8 cellular contexts compared by ENCODE assay signal in the genomic region with DNA sequence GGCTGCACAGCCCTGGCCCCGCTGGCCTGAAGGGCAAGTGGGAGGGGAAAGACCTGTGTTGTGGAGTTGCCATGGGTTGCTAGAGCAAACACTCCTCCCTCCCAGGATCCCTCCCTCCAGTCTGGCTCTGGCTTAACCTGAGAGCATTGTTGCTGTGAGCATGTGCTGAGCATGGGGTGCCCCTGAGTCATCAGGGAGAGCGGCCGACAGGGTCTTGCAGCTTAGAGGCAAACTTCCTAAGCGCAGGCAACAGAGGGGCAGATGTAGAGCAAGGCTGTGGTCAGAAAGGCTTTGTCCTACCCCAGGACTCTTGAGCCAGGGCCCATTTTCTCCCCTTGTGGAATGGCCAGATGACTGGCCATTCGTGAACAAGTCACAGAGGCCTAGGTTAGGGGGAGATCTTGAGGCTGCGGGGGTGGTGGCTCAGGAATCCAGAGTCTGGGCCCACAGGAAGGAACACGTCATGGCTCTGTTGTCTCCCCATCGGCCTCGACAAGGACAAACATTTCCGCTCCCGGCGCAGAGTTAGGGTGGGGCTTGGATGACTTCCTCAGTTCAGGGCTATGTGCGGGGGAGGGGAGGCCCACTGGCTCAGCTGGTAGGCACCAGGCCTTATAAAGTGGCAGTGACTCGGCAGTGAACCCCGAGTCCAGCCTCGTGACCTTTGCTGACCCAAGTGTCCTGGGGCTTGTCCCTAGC. TPM values are rescaled to one million over a fixed set of nuclear protein-coding genes. Genes with fewer than 3 reads are reported as not detected.
DNase-seq lines count a peak whose midpoint lies in the region; ATAC-seq and FAIRE-seq lines count a peak whose summit lies in the region.

No MANE protein-coding gene starts in this region.

- peak overlapping the region; percentile 64 for H3K4me2 ChIP-seq in neuronal stem cell (ENCODE audit: insufficient read depth, low read length, poor library complexity, severe bottlenecking)

- H2AK5ac ChIP-seq in neuronal stem cell (ENCODE audit: low read depth, low read length): peak overlapping the region; percentile 96

- no peaks in the 10 kb centered on the region for H3K27me3 Mint-ChIP-seq in activated naive CD4-positive, alpha-beta T cell treated with anti-CD3 and anti-CD28 coated beads for 36 hours (ENCODE audit: low read depth)

- no peak for FAIRE-seq in frontal cortex (lab: Jason Lieb, UNC)

- peak; percentile 99 to 100 for DNase-seq in SJSA1 (ENCODE audit: low read depth in 1 of 2, low spot score in 2 of 2)
- peak; percentile 97 for DNase-seq in activated naive CD4-positive, alpha-beta T cell treated with anti-CD3 and anti-CD28 coated beads for 36 hours
- peak; percentile 74 to 75 for DNase-seq in frontal cortex (ENCODE audit: low spot score in 2 of 2)
- peak; percentile 90 for DNase-seq in neuronal stem cell (ENCODE audit: low spot score)

- peaks cover 52% of the 10 kb centered on the region for H3K36me3 Mint-ChIP-seq in activated naive CD4-positive, alpha-beta T cell treated with anti-CD3 and anti-CD28 coated beads for 36 hours (ENCODE audit: low read depth)

- peak overlapping the region; percentile 58 for H2BK120ac ChIP-seq in neuronal stem cell (ENCODE audit: low read depth, low read length)

- H3K27ac Mint-ChIP-seq in activated naive CD4-positive, alpha-beta T cell treated with anti-CD3 and anti-CD28 coated beads for 36 hours: peak overlapping the region; percentile 100

- intact Hi-C loops in activated naive CD4-positive, alpha-beta T cell treated with anti-CD3 and anti-CD28 coated beads for 36 hours (cut with micrococcal nuclease): loop anchor here (1.0 to 10.0 kb wide), 4 partner anchors 68 to 879 kb away; a partner anchor contains a TSS

- H3K9ac ChIP-seq in neuronal stem cell (ENCODE audit: low read depth, low read length, poor library complexity): no peak overlapping the region
- peak overlapping the region; percentile 63 to 86 (median 72) for H3K9ac ChIP-seq in subcutaneous abdominal adipose tissue (ENCODE audit: low read length in 5 of 5)

- H3K9me3 Mint-ChIP-seq in activated naive CD4-positive, alpha-beta T cell treated with anti-CD3 and anti-CD28 coated beads for 36 hours: no peaks in the 10 kb centered on the region

- H3K4me1 ChIP-seq in SJSA1 (replicated peaks): peaks cover 55% of the 10 kb centered on the region
- H3K4me1 ChIP-seq in neuronal stem cell (ENCODE audit: control insufficient read depth in 2 of 2, insufficient read depth in 1 of 2, low read depth in 1 of 2, low read length in 2 of 2): peaks cover 35 to 51% of the 10 kb centered on the region in 2 donors
- H3K4me1 ChIP-seq in subcutaneous abdominal adipose tissue (ENCODE audit: control insufficient read depth in 5 of 5, insufficient read depth in 5 of 5, low read length in 5 of 5): peaks cover 30 to 94% (median 73%) of the 10 kb centered on the region in 5 donors

- peak overlapping the region; percentile 76 for H3K4me3 Mint-ChIP-seq in activated naive CD4-positive, alpha-beta T cell treated with anti-CD3 and anti-CD28 coated beads for 36 hours

- H3K27me3 ChIP-seq in SJSA1 (replicated peaks) (no peaks in the 10 kb centered on the region), neuronal stem cell (ENCODE audit: control insufficient read depth in 3 of 3, insufficient read depth in 3 of 3, low read depth in 1 of 3, low read length in 3 of 3) (no peaks in the 10 kb centered on the region), subcutaneous abdominal adipose tissue (ENCODE audit: control insufficient read depth in 5 of 5, insufficient read depth in 4 of 5, low read length in 5 of 5) (no peaks in the 10 kb centered on the region)

- H3K4ac ChIP-seq in neuronal stem cell (ENCODE audit: low read length): no peak overlapping the region

- no CpG with 5 or more reads among the region's 16 CpGs for WGBS in neuronal stem cell (ENCODE audit: extremely low coverage in 2 of 2, insufficient read length in 2 of 2, insufficient replicate concordance in 1 of 2), 2 donors

- H3K79me1 ChIP-seq in neuronal stem cell (ENCODE audit: low read depth, low read length): peaks cover 2% of the 10 kb centered on the region

- peak overlapping the region; percentile 26 for H2BK15ac ChIP-seq in neuronal stem cell (ENCODE audit: low read length)

- peak overlapping the region; percentile 45 for H3K23ac ChIP-seq in neuronal stem cell (ENCODE audit: low read depth, low read length, poor library complexity)

- no peak overlapping the region for H4K8ac ChIP-seq in neuronal stem cell (ENCODE audit: low read depth, low read length)

- H4K91ac ChIP-seq in neuronal stem cell (ENCODE audit: low read depth, low read length, poor library complexity): peak overlapping the region; percentile 41

- CTCF ChIA-PET in activated naive CD4-positive, alpha-beta T cell treated with anti-CD3 and anti-CD28 coated beads for 36 hours (lab: Charles Lee): interaction anchor here (0.7 to 2.8 kb wide), 8 partner anchors 7 to 78 kb away, joined by 3 to 17 read pairs (median 7); a partner anchor contains a TSS

- H2BK5ac ChIP-seq in neuronal stem cell (ENCODE audit: low read length): peak overlapping the region; percentile 88

- H3K4me3 ChIP-seq in SJSA1 (no peak overlapping the region; the same call in 1 of the 2 replicates), neuronal stem cell (ENCODE audit: low read length in 2 of 2) (peak overlapping the region in 1 of 2 donors; percentile 47), subcutaneous abdominal adipose tissue (ENCODE audit: low read depth in 1 of 5, low read length in 5 of 5) (peak overlapping the region; percentile 12 to 60 (median 42))

- no peaks in the 10 kb centered on the region for H3K9me3 ChIP-seq in SJSA1 (replicated peaks)
- no peaks in the 10 kb centered on the region for H3K9me3 ChIP-seq in neuronal stem cell (replicated peaks in 1 of 2; ENCODE audit: control insufficient read depth in 2 of 2, insufficient read depth in 1 of 2, low read depth in 1 of 2, low read length in 2 of 2)
- H3K9me3 ChIP-seq in subcutaneous abdominal adipose tissue (ENCODE audit: control insufficient read depth in 5 of 5, low read length in 5 of 5): no peaks in the 10 kb centered on the region

- ATAC-seq in GM18868 (IDR thresholded peaks at IDR 0.05; ENCODE audit: unreplicated experiment) (peak; percentile 31), HG03520 (IDR thresholded peaks at IDR 0.05; ENCODE audit: unreplicated experiment) (peak; percentile 36), HG02840 (IDR thresholded peaks at IDR 0.05; ENCODE audit: low FRiP score, unreplicated experiment) (no peak)

- H3K36me3 ChIP-seq in SJSA1 (peaks cover 41% of the 10 kb centered on the region), neuronal stem cell (replicated peaks in 1 of 2; ENCODE audit: control insufficient read depth in 2 of 2, insufficient read depth in 2 of 2, low read length in 2 of 2) (peaks cover 22 to 41% of the 10 kb centered on the region in 2 donors), subcutaneous abdominal adipose tissue (ENCODE audit: control insufficient read depth in 5 of 5, insufficient read depth in 5 of 5, low read length in 5 of 5) (peaks cover 0 to 40% (median 38%) of the 10 kb centered on the region in 5 donors)

- H3K14ac ChIP-seq in neuronal stem cell (ENCODE audit: low read length): no peak overlapping the region

- H3K18ac ChIP-seq in neuronal stem cell (ENCODE audit: low read length): peak overlapping the region; percentile 98

- H2BK12ac ChIP-seq in neuronal stem cell (ENCODE audit: low read length): peak overlapping the region; percentile 51

- peaks cover 93% of the 10 kb centered on the region for H3K4me1 Mint-ChIP-seq in activated naive CD4-positive, alpha-beta T cell treated with anti-CD3 and anti-CD28 coated beads for 36 hours (ENCODE audit: low read depth)

- H3K27ac ChIP-seq in SJSA1 (peak overlapping the region; percentile 99), neuronal stem cell (replicated peaks; ENCODE audit: low read length) (peak overlapping the region; percentile 93), subcutaneous abdominal adipose tissue (ENCODE audit: low read depth, low read length) (peak overlapping the region; percentile 97)

- H2AFZ ChIP-seq in neuronal stem cell (ENCODE audit: low read length): peak overlapping the region; percentile 78

RNA-seq across cellular contexts. Expression of a gene that starts 0.4 kb away (rescaled TPM):
- not detected in 2 replicates for total RNA-seq in SJSA1 (2014; rRNA removed; shearing (Covaris generic))
- under 1 TPM; 0.62 to 0.67 TPM for total RNA-seq in activated naive CD4-positive, alpha-beta T cell treated with anti-CD3 and anti-CD28 coated beads for 36 hours
- total RNA-seq in frontal cortex: not detected
- not detected for polyA plus RNA-seq in neuronal stem cell (2013, experiment 1 of 2)
- not detected for polyA plus RNA-seq in neuronal stem cell (2013, experiment 2 of 2)

RNA-seq across cellular contexts. Expression of a gene that starts 0.8 kb away (rescaled TPM):
- total RNA-seq in SJSA1 (2014; rRNA removed; shearing (Covaris generic)): 0.81 and 4.0 TPM in 2 replicates
- 1 to 10 TPM; 5.9 to 6.7 TPM for total RNA-seq in activated naive CD4-positive, alpha-beta T cell treated with anti-CD3 and anti-CD28 coated beads for 36 hours
- total RNA-seq in frontal cortex: under 0.01 TPM
- polyA plus RNA-seq in neuronal stem cell (2013, experiment 1 of 2): 2.2 TPM
- polyA plus RNA-seq in neuronal stem cell (2013, experiment 2 of 2): 2.0 TPM

RNA-seq across cellular contexts. Expression of a gene that starts 7.3 kb away (rescaled TPM):
- 7.0 and 9.6 TPM in 2 replicates for total RNA-seq in SJSA1 (2014; rRNA removed; shearing (Covaris generic))
- 10 to 100 TPM; 44.2 to 46.7 TPM for total RNA-seq in activated naive CD4-positive, alpha-beta T cell treated with anti-CD3 and anti-CD28 coated beads for 36 hours
- 10.2 TPM for total RNA-seq in frontal cortex
- 8.3 TPM for polyA plus RNA-seq in neuronal stem cell (2013, experiment 1 of 2)
- 7.4 TPM for polyA plus RNA-seq in neuronal stem cell (2013, experiment 2 of 2)

RNA-seq across cellular contexts. Expression of a gene that starts 19.5 kb away (rescaled TPM):
- not detected in 2 replicates for total RNA-seq in SJSA1 (2014; rRNA removed; shearing (Covaris generic))
- total RNA-seq in activated naive CD4-positive, alpha-beta T cell treated with anti-CD3 and anti-CD28 coated beads for 36 hours: under 1 TPM; 0.74 to 0.79 TPM
- total RNA-seq in frontal cortex: 0.41 TPM
- 2.1 TPM for polyA plus RNA-seq in neuronal stem cell (2013, experiment 1 of 2)
- 1.9 TPM for polyA plus RNA-seq in neuronal stem cell (2013, experiment 2 of 2)

RNA-seq across cellular contexts. Expression of a gene that starts 32.2 kb away (rescaled TPM):
- total RNA-seq in SJSA1 (2014; rRNA removed; shearing (Covaris generic)): 1,737 and 1,982 TPM in 2 replicates
- 1,000 to 10,000 TPM; 3,619 to 3,772 TPM for total RNA-seq in activated naive CD4-positive, alpha-beta T cell treated with anti-CD3 and anti-CD28 coated beads for 36 hours
- 1,632 TPM for total RNA-seq in frontal cortex
- polyA plus RNA-seq in neuronal stem cell (2013, experiment 1 of 2): 7,805 TPM
- polyA plus RNA-seq in neuronal stem cell (2013, experiment 2 of 2): 7,922 TPM
